ENCODE assay signal across 12 cellular contexts in genomic region chr20:58349586-58349985, GRCh38. TPM values are rescaled to one million over a fixed set of nuclear protein-coding genes. Genes with fewer than 3 reads are reported as not detected.
DNase-seq lines count a peak whose midpoint lies in the region; ATAC-seq lines count a peak whose summit lies in the region.
"Had no signal": no experiment of that assay in that cellular context is flagged by ENCODE, and none has a peak within 500 bp of the region (broad histone marks: within the 10 kb centered on the region; RNA-seq: fewer than 3 reads in every experiment).

No MANE protein-coding gene starts in this region.

- peaks cover 9% of the 10 kb centered on the region for H3K4me1 Mint-ChIP-seq in activated CD4-positive, alpha-beta T cell treated with anti-CD3 and anti-CD28 coated beads for 36 hours
- peaks cover 6% of the 10 kb centered on the region for H3K4me1 Mint-ChIP-seq in activated CD4-positive, alpha-beta T cell treated with anti-CD3 and anti-CD28 coated beads, Interleukin-2, amount 10 ng/mL, durations not matched to agents 24 days and 14 days
- H3K4me1 Mint-ChIP-seq in activated CD4-positive, alpha-beta memory T cell treated with anti-CD3 and anti-CD28 coated beads, Interleukin-2, amount 10 ng/mL, durations not matched to agents 7 days and 5 days, result peaks cover 13% of the 10 kb centered on the region

- ATAC-seq in activated CD4-positive, alpha-beta T cell treated with anti-CD3 and anti-CD28 coated beads for 36 hours, result no peak
- no peak for ATAC-seq in HG03280 (IDR thresholded peaks at IDR 0.05; ENCODE audit: unreplicated experiment)
- ATAC-seq: activated CD4-positive, CD25-positive, alpha-beta regulatory T cell treated with anti-CD3 and anti-CD28 coated beads, Interleukin-2, amount 50 U/mL, for 24 hours had no signal

- no peak for DNase-seq in activated CD4-positive, alpha-beta T cell treated with anti-CD3 and anti-CD28 coated beads for 36 hours
- DNase-seq in activated CD4-positive, alpha-beta T cell treated with anti-CD3 and anti-CD28 coated beads, Interleukin-2, amount 10 ng/mL, durations not matched to agents 24 days and 14 days, result no peak
- DNase-seq in RKO (ENCODE audit: low spot score), result peak; percentile 87
- DNase-seq in epithelial cell of prostate (ENCODE audit: low read depth, low spot score), result peak; percentile 36
- peak; percentile 54 for DNase-seq in skeletal muscle cell (ENCODE audit: low read depth)
- no peak for DNase-seq in amygdala (lab: John Stamatoyannopoulos, UW)
- no peak for DNase-seq in activated CD4-positive, alpha-beta memory T cell treated with anti-CD3 and anti-CD28 coated beads, Interleukin-2, amount 10 ng/mL, durations not matched to agents 7 days and 5 days
- DNase-seq: NCI-H510A treated with DMSO at 0.1 percent for 48 hours; SHP77 treated with DMSO at 0.1 percent for 48 hours; stimulated activated CD8-positive, alpha-beta memory T cell treated with anti-CD3 and anti-CD28 coated beads, Interleukin-4, amount 100 ng/mL, for 48 hours had no signal

- peak overlapping the region; percentile 0 for H3K27ac Mint-ChIP-seq in activated CD4-positive, alpha-beta T cell treated with anti-CD3 and anti-CD28 coated beads for 36 hours
- H3K27ac Mint-ChIP-seq in activated CD4-positive, alpha-beta T cell treated with anti-CD3 and anti-CD28 coated beads, Interleukin-2, amount 10 ng/mL, durations not matched to agents 24 days and 14 days, result no peak overlapping the region
- no peak overlapping the region for H3K27ac Mint-ChIP-seq in activated CD4-positive, alpha-beta memory T cell treated with anti-CD3 and anti-CD28 coated beads, Interleukin-2, amount 10 ng/mL, durations not matched to agents 7 days and 5 days

- intact Hi-C loops in activated CD4-positive, alpha-beta T cell treated with anti-CD3 and anti-CD28 coated beads for 36 hours (cut with DNase I, micrococcal nuclease), result loop anchor here in 1 of 2 experiments (5.0 kb wide), 1 partner anchor 37 kb away; no protein-coding TSS in a partner anchor
- intact Hi-C loops in activated CD4-positive, alpha-beta T cell treated with anti-CD3 and anti-CD28 coated beads, Interleukin-2, amount 10 ng/mL, durations not matched to agents 24 days and 14 days (cut with micrococcal nuclease), result no loop called here

- no peak overlapping the region for H3K4me3 ChIP-seq in skeletal muscle cell (ENCODE audit: low read depth, low read length)

- no peak overlapping the region for H3K4me3 Mint-ChIP-seq in activated CD4-positive, alpha-beta T cell treated with anti-CD3 and anti-CD28 coated beads for 36 hours
- H3K4me3 Mint-ChIP-seq in activated CD4-positive, alpha-beta T cell treated with anti-CD3 and anti-CD28 coated beads, Interleukin-2, amount 10 ng/mL, durations not matched to agents 24 days and 14 days, result no peak overlapping the region
- no peak overlapping the region for H3K4me3 Mint-ChIP-seq in activated CD4-positive, alpha-beta memory T cell treated with anti-CD3 and anti-CD28 coated beads, Interleukin-2, amount 10 ng/mL, durations not matched to agents 7 days and 5 days

- H3K27ac ChIP-seq in epithelial cell of prostate, result no peak overlapping the region

- peaks cover 49% of the 10 kb centered on the region for H3K36me3 Mint-ChIP-seq in activated CD4-positive, alpha-beta T cell treated with anti-CD3 and anti-CD28 coated beads for 36 hours (ENCODE audit: low read depth)
- peaks cover 48% of the 10 kb centered on the region for H3K36me3 Mint-ChIP-seq in activated CD4-positive, alpha-beta T cell treated with anti-CD3 and anti-CD28 coated beads, Interleukin-2, amount 10 ng/mL, durations not matched to agents 24 days and 14 days (ENCODE audit: low read depth)
- H3K36me3 Mint-ChIP-seq in activated CD4-positive, alpha-beta memory T cell treated with anti-CD3 and anti-CD28 coated beads, Interleukin-2, amount 10 ng/mL, durations not matched to agents 7 days and 5 days (ENCODE audit: low read depth), result peaks cover 54% of the 10 kb centered on the region

- H3K27me3 Mint-ChIP-seq in activated CD4-positive, alpha-beta T cell treated with anti-CD3 and anti-CD28 coated beads for 36 hours, result no peaks in the 10 kb centered on the region
- H3K27me3 Mint-ChIP-seq in activated CD4-positive, alpha-beta T cell treated with anti-CD3 and anti-CD28 coated beads, Interleukin-2, amount 10 ng/mL, durations not matched to agents 24 days and 14 days, result no peaks in the 10 kb centered on the region
- no peaks in the 10 kb centered on the region for H3K27me3 Mint-ChIP-seq in activated CD4-positive, alpha-beta memory T cell treated with anti-CD3 and anti-CD28 coated beads, Interleukin-2, amount 10 ng/mL, durations not matched to agents 7 days and 5 days

- CTCF ChIA-PET in activated CD4-positive, alpha-beta T cell treated with anti-CD3 and anti-CD28 coated beads for 36 hours (lab: Charles Lee), result no interaction called here
- CTCF ChIA-PET in activated CD4-positive, alpha-beta memory T cell treated with anti-CD3 and anti-CD28 coated beads, Interleukin-2, amount 10 ng/mL, durations not matched to agents 7 days and 5 days (lab: Charles Lee), result interaction anchor here (1.1 kb wide), 1 partner anchor 105 kb away, joined by 3 read pairs; no protein-coding TSS in a partner anchor

- no peaks in the 10 kb centered on the region for H3K9me3 Mint-ChIP-seq in activated CD4-positive, alpha-beta T cell treated with anti-CD3 and anti-CD28 coated beads for 36 hours (ENCODE audit: low read depth)
- H3K9me3 Mint-ChIP-seq in activated CD4-positive, alpha-beta T cell treated with anti-CD3 and anti-CD28 coated beads, Interleukin-2, amount 10 ng/mL, durations not matched to agents 24 days and 14 days, result peaks cover 12% of the 10 kb centered on the region
- H3K9me3 Mint-ChIP-seq in activated CD4-positive, alpha-beta memory T cell treated with anti-CD3 and anti-CD28 coated beads, Interleukin-2, amount 10 ng/mL, durations not matched to agents 7 days and 5 days, result no peaks in the 10 kb centered on the region

- POLR2A ChIA-PET in activated CD4-positive, alpha-beta T cell treated with anti-CD3 and anti-CD28 coated beads for 36 hours (lab: Charles Lee), result no interaction called here
- POLR2A ChIA-PET in activated CD4-positive, alpha-beta memory T cell treated with anti-CD3 and anti-CD28 coated beads, Interleukin-2, amount 10 ng/mL, durations not matched to agents 7 days and 5 days (lab: Charles Lee), result interaction anchor here (1.5 kb wide), 1 partner anchor 39 kb away, joined by 7 read pairs; the partner anchor contains the start of gene VAPB

RNA-seq across cellular contexts. Expression of gene VAPB, which starts 39.4 kb away (rescaled TPM):
- total RNA-seq in activated CD4-positive, alpha-beta T cell treated with anti-CD3 and anti-CD28 coated beads for 36 hours, result 10 to 100 TPM; 43.9 to 54.5 TPM
- 35.0 and 36.5 TPM in 2 replicates for total RNA-seq in activated CD4-positive, alpha-beta T cell treated with anti-CD3 and anti-CD28 coated beads, Interleukin-2, amount 10 ng/mL, durations not matched to agents 24 days and 14 days
- total RNA-seq in activated CD4-positive, alpha-beta memory T cell treated with anti-CD3 and anti-CD28 coated beads, Interleukin-2, amount 10 ng/mL, durations not matched to agents 7 days and 5 days, result 10 to 100 TPM; 31.3 to 31.5 TPM

RNA-seq across cellular contexts. Expression of gene RAB22A, which starts 40.1 kb away (rescaled TPM):
- 1 to 10 TPM; 9.3 TPM for total RNA-seq in activated CD4-positive, alpha-beta T cell treated with anti-CD3 and anti-CD28 coated beads for 36 hours
- 16.5 and 17.4 TPM in 2 replicates for total RNA-seq in activated CD4-positive, alpha-beta T cell treated with anti-CD3 and anti-CD28 coated beads, Interleukin-2, amount 10 ng/mL, durations not matched to agents 24 days and 14 days
- 10 to 100 TPM; 14.7 to 14.8 TPM for total RNA-seq in activated CD4-positive, alpha-beta memory T cell treated with anti-CD3 and anti-CD28 coated beads, Interleukin-2, amount 10 ng/mL, durations not matched to agents 7 days and 5 days

Comparison
In these comparisons a context has a peak if more than half of its experiments do, and no peak if none do; other contexts are left out.
1. DNase-seq: peak in RKO (single experiment), epithelial cell of prostate (single experiment) and skeletal muscle cell (single experiment); none in activated CD4-positive, alpha-beta T cell treated with anti-CD3 and anti-CD28 coated beads for 36 hours (single experiment), activated CD4-positive, alpha-beta T cell treated with anti-CD3 and anti-CD28 coated beads, Interleukin-2, amount 10 ng/mL, durations not matched to agents 24 days and 14 days (single experiment), amygdala (0 of 56) and activated CD4-positive, alpha-beta memory T cell treated with anti-CD3 and anti-CD28 coated beads, Interleukin-2, amount 10 ng/mL, durations not matched to agents 7 days and 5 days (single experiment).